In the genomic region with DNA sequence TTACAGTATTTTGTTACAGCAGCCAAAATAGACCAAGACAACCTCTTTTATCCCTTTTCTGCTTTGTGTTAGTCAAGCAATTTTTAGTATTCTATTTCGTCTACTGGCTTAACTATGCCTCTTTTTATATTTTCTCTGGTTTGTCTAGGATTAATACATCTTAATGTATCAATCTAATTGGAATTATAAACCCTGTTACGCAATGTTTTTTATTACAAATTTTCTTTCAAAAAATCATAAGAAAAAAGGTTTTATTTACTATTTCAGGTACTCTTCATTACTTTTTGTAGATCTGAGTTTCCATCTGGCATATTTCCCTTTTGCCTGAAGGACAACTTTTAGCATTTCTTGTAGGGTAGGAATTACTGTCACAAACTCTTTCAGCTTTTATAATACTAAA, we compare ENCODE assay signal across 26 cellular contexts.
"Had no signal": no experiment of that assay in that cellular context is flagged by ENCODE, and none has a peak within 500 bp of the region (broad histone marks: within the 10 kb centered on the region; RNA-seq: fewer than 3 reads in every experiment).

No MANE protein-coding gene starts in this region.

- H3K4me3 ChIP-seq: colonic mucosa, esophagus squamous epithelium, gastrocnemius medialis, heart right ventricle, left lung, lower lobe of right lung, mucosa of descending colon had no signal

- H3K9me3 ChIP-seq: colonic mucosa, esophagus squamous epithelium, gastrocnemius medialis, heart right ventricle, left lung, lower lobe of right lung, mucosa of descending colon had no signal

- H3K27ac ChIP-seq: colonic mucosa, epithelial cell of prostate, esophagus squamous epithelium, gastrocnemius medialis, heart right ventricle, left lung, lower lobe of right lung had no signal

- DNase-seq: colonic mucosa; cortex of kidney; effector CD8-positive, alpha-beta T cell; effector memory CD8-positive, alpha-beta T cell; endodermal cell; erythroblast; esophagus squamous epithelium; foreskin fibroblast; foreskin melanocyte; gastrocnemius medialis; glutamatergic neuron; head of caudate nucleus; heart right ventricle; hippocampal formation; left cardiac atrium; left lung; left ventricle myocardium superior; lower lobe of right lung; mesenchymal stem cell; mucosa of descending colon; naive B cell had no signal

- H3K36me3 ChIP-seq: colonic mucosa, esophagus squamous epithelium, gastrocnemius medialis, heart right ventricle, left lung, lower lobe of right lung had no signal

- H3K27me3 ChIP-seq: colonic mucosa, esophagus squamous epithelium, gastrocnemius medialis, heart right ventricle, left lung had no signal

- FAIRE-seq: endometrium, islet of Langerhans, keratinocyte had no signal

- ATAC-seq: effector memory CD8-positive, alpha-beta T cell; esophagus mucosa; gastrocnemius medialis; heart right ventricle; left cardiac atrium; left lung; left ventricle myocardium superior; lower lobe of right lung; mucosa of descending colon had no signal

- H3K4me1 ChIP-seq: colonic mucosa, esophagus squamous epithelium, gastrocnemius medialis, heart right ventricle, left lung, lower lobe of right lung had no signal
